Comparison of ENCODE assay signal across 8 cellular contexts in genomic region chr7:2886900-2887299, GRCh38. TPM values are rescaled to one million over a fixed set of nuclear protein-coding genes. Genes with fewer than 3 reads are reported as not detected.
DNase-seq lines count a peak whose midpoint lies in the region; ATAC-seq and TF ChIP-seq lines count a peak whose summit lies in the region.

No MANE protein-coding gene starts in this region.

- POLR2A ChIA-PET in activated CD4-positive, alpha-beta memory T cell treated with anti-CD3 and anti-CD28 coated beads, Interleukin-2, amount 10 ng/mL, durations not matched to agents 7 days and 5 days (lab: Charles Lee) = no interaction called here
- POLR2A ChIA-PET in naive thymus-derived CD4-positive, alpha-beta T cell (lab: Charles Lee) = no interaction called here

- no peak overlapping the region for H3K27ac Mint-ChIP-seq in activated CD4-positive, alpha-beta memory T cell treated with anti-CD3 and anti-CD28 coated beads, Interleukin-2, amount 10 ng/mL, durations not matched to agents 7 days and 5 days
- peak overlapping the region in 4 of 9 donors; percentile 3 to 57 (median 24) for H3K27ac Mint-ChIP-seq in naive thymus-derived CD4-positive, alpha-beta T cell

- peak; percentile 59 for ATAC-seq in HG03342 (IDR thresholded peaks at IDR 0.05; ENCODE audit: unreplicated experiment)
- ATAC-seq in naive thymus-derived CD4-positive, alpha-beta T cell = peak; percentile 89
- no peak for ATAC-seq in GM18870 (IDR thresholded peaks at IDR 0.05; ENCODE audit: unreplicated experiment)

- H3K9me3 ChIP-seq in naive thymus-derived CD4-positive, alpha-beta T cell (ENCODE audit: control insufficient read depth in 2 of 3, low read length in 3 of 3) = no peaks in the 10 kb centered on the region

- no peaks in the 10 kb centered on the region for H3K4me1 ChIP-seq in naive thymus-derived CD4-positive, alpha-beta T cell (ENCODE audit: control insufficient read depth in 2 of 2, insufficient read depth in 2 of 2, low read length in 2 of 2)

- peaks cover 3% of the 10 kb centered on the region for H3K4me1 Mint-ChIP-seq in activated CD4-positive, alpha-beta memory T cell treated with anti-CD3 and anti-CD28 coated beads, Interleukin-2, amount 10 ng/mL, durations not matched to agents 7 days and 5 days
- peaks cover 0 to 9% (median 6%) of the 10 kb centered on the region in 7 donors for H3K4me1 Mint-ChIP-seq in naive thymus-derived CD4-positive, alpha-beta T cell

- DNase-seq in DMS53 treated with DMSO at 0.1 percent for 48 hours (lab: John Stamatoyannopoulos, UW; ENCODE audit: unreplicated experiment) (peak; percentile 48), NCI-H748 (lab: John Stamatoyannopoulos, UW; ENCODE audit: unreplicated experiment) (peak; percentile 78), epithelial cell of proximal tubule (ENCODE audit: low read depth) (peak; percentile 51), GOT3 (lab: John Stamatoyannopoulos, UW) (no peak)
- DNase-seq in activated CD4-positive, alpha-beta memory T cell treated with anti-CD3 and anti-CD28 coated beads, Interleukin-2, amount 10 ng/mL, durations not matched to agents 7 days and 5 days = peak; percentile 61
- DNase-seq in naive thymus-derived CD4-positive, alpha-beta T cell = peak in 8 of 9 donors; percentile 28 to 59 (median 50)

- no peak overlapping the region for H3K4me3 ChIP-seq in epithelial cell of proximal tubule (ENCODE audit: low read depth, low read length)
- no peak overlapping the region for H3K4me3 ChIP-seq in naive thymus-derived CD4-positive, alpha-beta T cell (ENCODE audit: low read length)

- CTCF ChIA-PET in activated CD4-positive, alpha-beta memory T cell treated with anti-CD3 and anti-CD28 coated beads, Interleukin-2, amount 10 ng/mL, durations not matched to agents 7 days and 5 days (lab: Charles Lee) = interaction anchor here (0.8 to 3.5 kb wide), 8 partner anchors 9 to 562 kb away, joined by 3 to 11 read pairs (median 3); no protein-coding TSS in a partner anchor
- CTCF ChIA-PET in naive thymus-derived CD4-positive, alpha-beta T cell (lab: Charles Lee) = interaction anchor here (0.6 to 1.5 kb wide), 6 partner anchors 20 to 1011 kb away, joined by 3 to 4 read pairs (median 4); no protein-coding TSS in a partner anchor

- peak; percentile 98 for TF ChIP-seq CTCF in epithelial cell of proximal tubule (conservative IDR thresholded peaks at IDR 0.05; ENCODE audit: low read depth, low read length)

- intact Hi-C loops in naive thymus-derived CD4-positive, alpha-beta T cell (cut with micrococcal nuclease) = loop anchor here (1.0 to 5.0 kb wide), 5 partner anchors 178 to 1010 kb away; no protein-coding TSS in a partner anchor

- H3K27me3 Mint-ChIP-seq in activated CD4-positive, alpha-beta memory T cell treated with anti-CD3 and anti-CD28 coated beads, Interleukin-2, amount 10 ng/mL, durations not matched to agents 7 days and 5 days = peaks cover 4% of the 10 kb centered on the region
- H3K27me3 Mint-ChIP-seq in naive thymus-derived CD4-positive, alpha-beta T cell = no peaks in the 10 kb centered on the region

- no peaks in the 10 kb centered on the region for H3K36me3 ChIP-seq in naive thymus-derived CD4-positive, alpha-beta T cell (ENCODE audit: control insufficient read depth in 2 of 3, insufficient read depth in 3 of 3, low read length in 3 of 3)

- no peaks in the 10 kb centered on the region for H3K36me3 Mint-ChIP-seq in activated CD4-positive, alpha-beta memory T cell treated with anti-CD3 and anti-CD28 coated beads, Interleukin-2, amount 10 ng/mL, durations not matched to agents 7 days and 5 days (ENCODE audit: low read depth)
- H3K36me3 Mint-ChIP-seq in naive thymus-derived CD4-positive, alpha-beta T cell = no peaks in the 10 kb centered on the region

- no peak overlapping the region for H3K4me3 Mint-ChIP-seq in activated CD4-positive, alpha-beta memory T cell treated with anti-CD3 and anti-CD28 coated beads, Interleukin-2, amount 10 ng/mL, durations not matched to agents 7 days and 5 days
- H3K4me3 Mint-ChIP-seq in naive thymus-derived CD4-positive, alpha-beta T cell = peak overlapping the region in 4 of 10 donors; percentile 16 to 38 (median 36)

- H3K9me3 Mint-ChIP-seq in activated CD4-positive, alpha-beta memory T cell treated with anti-CD3 and anti-CD28 coated beads, Interleukin-2, amount 10 ng/mL, durations not matched to agents 7 days and 5 days = no peaks in the 10 kb centered on the region
- peaks cover 0 to 1% (median 0%) of the 10 kb centered on the region in 11 donors for H3K9me3 Mint-ChIP-seq in naive thymus-derived CD4-positive, alpha-beta T cell

- H3K27ac ChIP-seq in naive thymus-derived CD4-positive, alpha-beta T cell (ENCODE audit: low read depth, low read length) = no peak overlapping the region

- H3K27me3 ChIP-seq in naive thymus-derived CD4-positive, alpha-beta T cell (ENCODE audit: control insufficient read depth in 2 of 2, insufficient read depth in 2 of 2, low read length in 2 of 2) = no peaks in the 10 kb centered on the region

RNA-seq across cellular contexts. Expression of gene GNA12, which starts 42.8 kb away (rescaled TPM):
- total RNA-seq in activated CD4-positive, alpha-beta memory T cell treated with anti-CD3 and anti-CD28 coated beads, Interleukin-2, amount 10 ng/mL, durations not matched to agents 7 days and 5 days = 10 to 100 TPM; 16.3 to 17.4 TPM
- 19.3 and 22.4 TPM in 2 replicates for total RNA-seq in epithelial cell of proximal tubule
- total RNA-seq in naive thymus-derived CD4-positive, alpha-beta T cell = 10 to 100 TPM; 18.1 to 25.7 (median 21.0) TPM
- polyA plus RNA-seq in naive thymus-derived CD4-positive, alpha-beta T cell = 1 to 10 TPM; 4.2 to 9.2 TPM
